In genomic region chr1:64967381-64967780, GRCh38 we compare ENCODE assay signal across 10 cellular contexts. TPM values are rescaled to one million over a fixed set of nuclear protein-coding genes. Genes with fewer than 3 reads are reported as not detected.
A peak's percentile ranks its signal among the peaks of the same experiment; 100 is the strongest.
DNase-seq lines count a peak whose midpoint lies in the region; ATAC-seq, FAIRE-seq and TF ChIP-seq lines count a peak whose summit lies in the region.
"Had no signal": no experiment of that assay in that cellular context is flagged by ENCODE, and none has a peak within 500 bp of the region (broad histone marks: within the 10 kb centered on the region; RNA-seq: fewer than 3 reads in every experiment).

No MANE protein-coding gene starts in this region.

- intact Hi-C loops in dorsolateral prefrontal cortex (cut with DNase I), result loop anchor here (5.0 to 10.0 kb wide), 5 partner anchors 35 to 727 kb away; no protein-coding TSS in a partner anchor

- no peak for FAIRE-seq in GM12892 (lab: Jason Lieb, UNC)

- H3K9me3 ChIP-seq in DND-41 (ENCODE audit: insufficient read depth, low read length, severe bottlenecking) (no peaks in the 10 kb centered on the region), OCI-LY1 (ENCODE audit: low read length) (no peaks in the 10 kb centered on the region), osteoblast (ENCODE audit: low read depth, low read length) (no peaks in the 10 kb centered on the region)

- peak overlapping the region in 1 of 2 experiments; percentile 97; a peak in 1 of 4 replicates for H3K4me3 ChIP-seq in DND-41 (ENCODE audit: low read depth in 1 of 2, low read length in 2 of 2)
- no peak overlapping the region for H3K4me3 ChIP-seq in OCI-LY1 (ENCODE audit: low read depth, low read length, poor library complexity, severe bottlenecking)
- H3K4me3 ChIP-seq in dorsolateral prefrontal cortex, result peak overlapping the region in 40 of 59 donors; percentile 67 to 99 (median 86)
- H3K4me3 ChIP-seq in osteoblast (ENCODE audit: insufficient read depth, low read length), result no peak overlapping the region

- H2AFZ ChIP-seq in DND-41 (ENCODE audit: low read depth, low read length), result peak overlapping the region; percentile 93
- H2AFZ ChIP-seq in OCI-LY1 (ENCODE audit: low read length), result no peak overlapping the region
- H2AFZ ChIP-seq in osteoblast (ENCODE audit: low read length), result no peak overlapping the region

- H3K9ac ChIP-seq in DND-41 (ENCODE audit: low read depth, low read length) (peak overlapping the region; percentile 89), OCI-LY1 (ENCODE audit: low read length) (no peak overlapping the region)

- no peak overlapping the region for H3K27ac ChIP-seq in DND-41 (ENCODE audit: low read length)
- H3K27ac ChIP-seq in OCI-LY1 (ENCODE audit: low read depth, low read length, poor library complexity, severe bottlenecking), result no peak overlapping the region
- peak overlapping the region in 45 of 59 donors; percentile 19 to 96 (median 88) for H3K27ac ChIP-seq in dorsolateral prefrontal cortex
- no peak overlapping the region for H3K27ac ChIP-seq in osteoblast (ENCODE audit: low read depth, low read length)

- peaks cover 41% of the 10 kb centered on the region for H3K4me1 ChIP-seq in DND-41 (ENCODE audit: insufficient read depth, low read length)
- peaks cover 39% of the 10 kb centered on the region for H3K4me1 ChIP-seq in OCI-LY1 (ENCODE audit: insufficient read depth, low read length, severe bottlenecking)
- H3K4me1 ChIP-seq in osteoblast (ENCODE audit: insufficient read depth, low read length), result peaks cover 10% of the 10 kb centered on the region

- H3F3A ChIP-seq in OCI-LY1 (ENCODE audit: insufficient read depth, low read length), result no peaks in the 10 kb centered on the region

- H3K36me3 ChIP-seq in DND-41 (ENCODE audit: insufficient read depth, low read length), result no peaks in the 10 kb centered on the region; the same call in 1 of the 2 replicates
- no peaks in the 10 kb centered on the region for H3K36me3 ChIP-seq in OCI-LY1 (ENCODE audit: insufficient read depth, low read length)
- H3K36me3 ChIP-seq in osteoblast (ENCODE audit: insufficient read depth, low read length), result no peaks in the 10 kb centered on the region

- H3K79me2 ChIP-seq in DND-41 (ENCODE audit: insufficient read depth, low read length) (peaks cover 39% of the 10 kb centered on the region), OCI-LY1 (ENCODE audit: insufficient read depth, low read length) (no peaks in the 10 kb centered on the region), osteoblast (ENCODE audit: insufficient read depth, low read length) (peaks cover 39% of the 10 kb centered on the region)

- no peak for DNase-seq in DND-41
- DNase-seq in dorsolateral prefrontal cortex, result peak in 1 of 10 donors; percentile 26
- DNase-seq in osteoblast (ENCODE audit: insufficient read length, low spot score, missing footprints), result peak; percentile 52
- DNase-seq in SKM-1 (lab: John Stamatoyannopoulos, UW; ENCODE audit: unreplicated experiment), result no peak
- DNase-seq in GM12892 (ENCODE audit: insufficient read length), result no peak
- no peak for DNase-seq in epidermal melanocyte (ENCODE audit: insufficient read length, low spot score)
- DNase-seq: HCEC 1CT; stimulated activated CD4-positive, alpha-beta T cell treated with anti-CD3 and anti-CD28 coated beads, Interleukin-4, amount 100 ng/mL, for 4 hours had no signal

- no peaks in the 10 kb centered on the region for H3K9me2 ChIP-seq in OCI-LY1 (ENCODE audit: low read depth, low read length)

- H3K27me3 ChIP-seq in DND-41 (ENCODE audit: insufficient read depth, low read length, poor library complexity) (no peaks in the 10 kb centered on the region), OCI-LY1 (ENCODE audit: insufficient read depth, low read length) (no peaks in the 10 kb centered on the region), dorsolateral prefrontal cortex (no peaks in the 10 kb centered on the region), osteoblast (ENCODE audit: insufficient read depth, low read length) (no peaks in the 10 kb centered on the region)

- H4K20me1 ChIP-seq in DND-41 (ENCODE audit: insufficient read depth, low read length), result peaks cover 29% of the 10 kb centered on the region
- no peaks in the 10 kb centered on the region; the same call in 1 of the 2 replicates for H4K20me1 ChIP-seq in OCI-LY1 (ENCODE audit: insufficient read depth, low read length)
- H4K20me1 ChIP-seq in osteoblast (ENCODE audit: insufficient read depth, low read length), result peaks cover 31% of the 10 kb centered on the region

- H3K4me2 ChIP-seq in DND-41 (ENCODE audit: insufficient read depth, low read length) (peak overlapping the region; percentile 84), OCI-LY1 (ENCODE audit: low read length) (peak overlapping the region; percentile 87; the same call in 1 of the 2 replicates), osteoblast (ENCODE audit: insufficient read depth, low read length) (peak overlapping the region; percentile 92)

- TF ChIP-seq POLR2A in GM12892 (IDR thresholded peaks at IDR 0.05; ENCODE audit: low read depth, low read length), result no peak

- no peak for ATAC-seq in DND-41 (ENCODE audit: insufficient read depth, low read depth)
- ATAC-seq in HG03469 (IDR thresholded peaks at IDR 0.05; ENCODE audit: unreplicated experiment), result no peak

- no peak for TF ChIP-seq CTCF in DND-41 (IDR thresholded peaks at IDR 0.05; ENCODE audit: borderline replicate concordance, extremely low read depth, low read length, poor library complexity, severe bottlenecking)
- no peak for TF ChIP-seq CTCF in OCI-LY1 (IDR thresholded peaks at IDR 0.05; ENCODE audit: low read length)
- TF ChIP-seq CTCF in dorsolateral prefrontal cortex (IDR thresholded peaks at IDR 0.05 in 54 of 56, conservative IDR thresholded peaks at IDR 0.05 in 2 of 56; ENCODE audit: low read depth in 1 of 56, partially characterized antibody in 56 of 56), result no peak
- no peak for TF ChIP-seq CTCF in osteoblast (IDR thresholded peaks at IDR 0.05; ENCODE audit: extremely low read depth, low read depth, low read length)

RNA-seq across cellular contexts. Expression of gene JAK1, which starts 1.0 kb away (rescaled TPM):
- total RNA-seq in dorsolateral prefrontal cortex (100 to 1,000 TPM in 5 of 120 experiments, 10 to 100 TPM in 115; 57.7 to 112 (median 83.0) TPM), osteoblast (178 and 197 TPM in 2 replicates)
- polyA plus RNA-seq in GM12892 (2012; ENCODE audit: missing spikeins), result 21.8 TPM

Comparison
In these comparisons a context has a peak if more than half of its experiments do, and no peak if none do; other contexts are left out.
1. H3K27ac ChIP-seq: peak in dorsolateral prefrontal cortex (45 of 59); none in DND-41 (single experiment), OCI-LY1 (single experiment) and osteoblast (single experiment).
2. H3K4me3 ChIP-seq: peak in dorsolateral prefrontal cortex (40 of 59); none in OCI-LY1 (single experiment) and osteoblast (single experiment).
3. Peak in every context shown above with its lines, with median percentiles within 50 percentile points of each other: H3K4me2 ChIP-seq.